In genomic region chr3:40310690-40311089, GRCh38 we compare ENCODE assay signal across 8 cellular contexts. TPM values are rescaled to one million over a fixed set of nuclear protein-coding genes. Genes with fewer than 3 reads are reported as not detected.
DNase-seq lines count a peak whose midpoint lies in the region; ATAC-seq and TF ChIP-seq lines count a peak whose summit lies in the region.

No MANE protein-coding gene starts in this region.

- no peaks in the 10 kb centered on the region for H3K27me3 ChIP-seq in CD8-positive, alpha-beta memory T cell (ENCODE audit: insufficient read depth, low read length, poor library complexity, severe bottlenecking)
- H3K27me3 ChIP-seq in dorsolateral prefrontal cortex = no peaks in the 10 kb centered on the region

- DNase-seq in CD8-positive, alpha-beta memory T cell = no peak
- DNase-seq in NCI-H82 treated with DMSO at 0.1 percent for 48 hours (lab: John Stamatoyannopoulos, UW; ENCODE audit: unreplicated experiment) = peak; percentile 12
- DNase-seq in dorsolateral prefrontal cortex = no peak
- no peak for DNase-seq in natural killer cell
- DNase-seq in NCI-H69 (lab: John Stamatoyannopoulos, UW) = no peak
- no peak for DNase-seq in stimulated activated CD4-positive, alpha-beta T cell treated with anti-CD3 and anti-CD28 coated beads, Interleukin-4, amount 100 ng/mL, for 24 hours
- no peak for DNase-seq in activated CD8-positive, alpha-beta memory T cell treated with anti-CD3 and anti-CD28 coated beads, Interleukin-2, amount 50 U/mL, for 4 hours

- no peaks in the 10 kb centered on the region for H3K9me3 Mint-ChIP-seq in CD8-positive, alpha-beta memory T cell
- no peaks in the 10 kb centered on the region for H3K9me3 Mint-ChIP-seq in natural killer cell

- peaks cover 24% of the 10 kb centered on the region for H3K36me3 ChIP-seq in CD8-positive, alpha-beta memory T cell (ENCODE audit: insufficient read depth, low read length)

- peaks cover 4 to 54% (median 4%) of the 10 kb centered on the region in 3 donors for H3K36me3 Mint-ChIP-seq in CD8-positive, alpha-beta memory T cell
- no peaks in the 10 kb centered on the region for H3K36me3 Mint-ChIP-seq in natural killer cell

- CTCF ChIA-PET in CD8-positive, alpha-beta memory T cell (lab: Charles Lee) = interaction anchor here (1.1 to 9.7 kb wide), 2 partner anchors 118 to 1571 kb away, joined by 3 to 96 read pairs; no protein-coding TSS in a partner anchor

- H3K27ac ChIP-seq in CD8-positive, alpha-beta memory T cell (ENCODE audit: low read depth, low read length) = peak overlapping the region; percentile 96
- peak overlapping the region in 58 of 59 donors; percentile 85 to 100 (median 96) for H3K27ac ChIP-seq in dorsolateral prefrontal cortex

- TF ChIP-seq CTCF in dorsolateral prefrontal cortex (IDR thresholded peaks at IDR 0.05 in 54 of 56, conservative IDR thresholded peaks at IDR 0.05 in 2 of 56; ENCODE audit: low read depth in 1 of 56, partially characterized antibody in 56 of 56) = no peak
- no peak for TF ChIP-seq CTCF in natural killer cell (IDR thresholded peaks at IDR 0.05)

- peaks cover 35 to 46% (median 38%) of the 10 kb centered on the region in 3 donors for H3K4me1 Mint-ChIP-seq in CD8-positive, alpha-beta memory T cell
- peaks cover 28 to 30% of the 10 kb centered on the region in 2 donors for H3K4me1 Mint-ChIP-seq in natural killer cell

- no peaks in the 10 kb centered on the region for H3K9me3 ChIP-seq in CD8-positive, alpha-beta memory T cell (ENCODE audit: low read length)

- H3K4me1 ChIP-seq in CD8-positive, alpha-beta memory T cell (ENCODE audit: insufficient read depth, low read length) = peaks cover 18% of the 10 kb centered on the region

- peak overlapping the region; percentile 97 to 100 (median 99) for H3K27ac Mint-ChIP-seq in CD8-positive, alpha-beta memory T cell
- peak overlapping the region; percentile 98 to 99 for H3K27ac Mint-ChIP-seq in natural killer cell

- ATAC-seq in natural killer cell (no peak), HG02678 (IDR thresholded peaks at IDR 0.05; ENCODE audit: unreplicated experiment) (no peak)

- intact Hi-C loops in dorsolateral prefrontal cortex (cut with DNase I) = loop anchor here (10.0 kb wide), 3 partner anchors 144 to 896 kb away; partner anchors contain the start of gene RPL14 (in 1 of the 2)
- intact Hi-C loops in natural killer cell (cut with micrococcal nuclease) = loop anchor here (10.0 kb wide), 1 partner anchor 866 kb away; no protein-coding TSS in a partner anchor

- POLR2A ChIA-PET in CD8-positive, alpha-beta memory T cell (lab: Charles Lee) = interaction anchor here (0.5 kb wide), 1 partner anchor 124 kb away, joined by 3 read pairs; no protein-coding TSS in a partner anchor

- H3K27me3 Mint-ChIP-seq in CD8-positive, alpha-beta memory T cell = no peaks in the 10 kb centered on the region
- no peaks in the 10 kb centered on the region for H3K27me3 Mint-ChIP-seq in natural killer cell (ENCODE audit: low read depth in 2 of 2)

- peak overlapping the region; percentile 69 for H3K4me3 ChIP-seq in CD8-positive, alpha-beta memory T cell (ENCODE audit: low read length)
- peak overlapping the region; percentile 64 to 100 (median 96) for H3K4me3 ChIP-seq in dorsolateral prefrontal cortex

- peak overlapping the region; percentile 99 to 100 (median 100) for H3K4me3 Mint-ChIP-seq in CD8-positive, alpha-beta memory T cell
- H3K4me3 Mint-ChIP-seq in natural killer cell = peak overlapping the region; percentile 100

RNA-seq across cellular contexts. Expression of gene EIF1B, which starts 1.2 kb away (rescaled TPM):
- total RNA-seq in CD8-positive, alpha-beta memory T cell = 10 to 100 TPM; 76.4 to 81.4 TPM
- 57.1 TPM for polyA plus RNA-seq in CD8-positive, alpha-beta memory T cell
- total RNA-seq in dorsolateral prefrontal cortex (100 to 1,000 TPM in 92 of 120 experiments, 10 to 100 TPM in 28; 50.4 to 146 (median 113) TPM), natural killer cell (10 to 100 TPM; 52.9 to 67.3 (median 55.1) TPM)
